In the genomic region with DNA sequence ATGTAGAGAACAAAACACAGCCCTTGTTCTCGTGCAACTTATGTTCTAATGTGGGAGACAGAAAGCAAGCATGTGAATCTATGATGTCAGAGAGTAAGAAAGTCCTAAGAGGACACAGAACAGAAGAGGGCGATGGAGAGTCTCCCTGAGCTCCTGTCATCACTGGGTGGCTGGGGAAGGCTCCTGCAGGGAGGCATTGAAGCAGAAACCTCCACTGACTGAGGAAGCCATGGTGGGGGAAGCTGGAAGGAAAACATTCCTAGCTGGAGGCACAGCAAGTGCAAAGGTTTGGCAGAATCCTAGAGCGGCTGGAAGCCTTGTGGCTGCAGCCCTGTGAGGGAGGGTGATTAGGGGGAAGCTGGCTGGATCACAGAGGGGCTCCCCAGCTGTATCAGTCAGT, we compare ENCODE assay signal across 8 cellular contexts.
DNase-seq lines count a peak whose midpoint lies in the region; ATAC-seq lines count a peak whose summit lies in the region.

No MANE protein-coding gene starts in this region.

- peak; percentile 6 for DNase-seq in DMS153 (lab: John Stamatoyannopoulos, UW)
- peak; percentile 40 for DNase-seq in HuH-7.5 (ENCODE audit: low spot score)
- peak; percentile 75 for DNase-seq in SW480 (ENCODE audit: low spot score)
- DNase-seq in iris pigment epithelial cell (ENCODE audit: low read depth): peak; percentile 47
- DNase-seq in NCI-H1048 (lab: John Stamatoyannopoulos, UW): no peak

- ATAC-seq in HG03442 (IDR thresholded peaks at IDR 0.05; ENCODE audit: unreplicated experiment): no peak
- ATAC-seq in HG02840 (IDR thresholded peaks at IDR 0.05; ENCODE audit: low FRiP score, unreplicated experiment): no peak
- no peak for ATAC-seq in HG02798 (IDR thresholded peaks at IDR 0.05; ENCODE audit: poor library complexity, unreplicated experiment)
